ENCODE assay signal across 2 cellular contexts in genomic region chr2:59787095-59787494, GRCh38.
TF ChIP-seq lines count a peak whose summit lies in the region.

No MANE protein-coding gene starts in this region.

TF ChIP-seq in GM23338, 12 proteins besides CTCF, POLR2A, EP300 and RAD21:
- TF ChIP-seq ZNF462 (CRISPR knock-in tag; IDR thresholded peaks at IDR 0.05) (no peak), ZNF114 (CRISPR knock-in tag; IDR thresholded peaks at IDR 0.05) (no peak), POLR2AphosphoS5 (IDR thresholded peaks at IDR 0.05; ENCODE audit: low read depth) (no peak), ETS1 (IDR thresholded peaks at IDR 0.05) (no peak), EZH2phosphoT487 (IDR thresholded peaks at IDR 0.05; ENCODE audit: unreplicated experiment) (no peak)

TF ChIP-seq in H1, 55 proteins besides CTCF, POLR2A, EP300 and RAD21 (continued from another document):
- TF ChIP-seq BACH1 (IDR thresholded peaks at IDR 0.05; ENCODE audit: low read length) (no peak), EZH2 (IDR thresholded peaks at IDR 0.05; ENCODE audit: low read depth, low read length, severe bottlenecking) (no peak), YY1 (IDR thresholded peaks at IDR 0.05; ENCODE audit: low read depth, low read length) (no peak), CHD2 (IDR thresholded peaks at IDR 0.05; ENCODE audit: low read length) (no peak), RBBP5 (IDR thresholded peaks at IDR 0.05; ENCODE audit: borderline replicate concordance, low read depth, low read length) (no peak), SAP30 (IDR thresholded peaks at IDR 0.05; ENCODE audit: insufficient read depth, insufficient replicate concordance, low read length) (no peak), MAFK (IDR thresholded peaks at IDR 0.05; ENCODE audit: low read depth, low read length) (no peak), ATF2 (IDR thresholded peaks at IDR 0.05; ENCODE audit: low read length) (no peak)
